In genomic region chr1:160069460-160070231, GRCh38 we compare ENCODE assay signal across 8 cellular contexts. TPM values are rescaled to one million over a fixed set of nuclear protein-coding genes. Genes with fewer than 3 reads are reported as not detected.
DNase-seq lines count a peak whose midpoint lies in the region; ATAC-seq lines count a peak whose summit lies in the region.

KCNJ10 (minus strand) TSS chr1:160070160; CDS start chr1:160042532, 27,628 bp downstream.

- no peak for DNase-seq in activated naive CD4-positive, alpha-beta T cell treated with anti-CD3 and anti-CD28 coated beads, Interleukin-2, amount 50 U/mL, for 72 hours (ENCODE audit: low spot score in 2 of 2)
- DNase-seq in NCI-H446 (lab: John Stamatoyannopoulos, UW) (no peak), dedifferentiated amniotic fluid mesenchymal stem cell (ENCODE audit: extremely low spot score) (no peak)

- peaks cover 44% of the 10 kb centered on the region for H3K27me3 Mint-ChIP-seq in stimulated activated memory B cell treated with anti-CD40 and anti-IgM and Interleukin-4, amounts not matched to agents 10 μg/mL and 1 μg/mL and 100 μg/mL, for 72 hours

- H3K27me3 ChIP-seq in iPS-20b (ENCODE audit: insufficient read depth, low read length) = peaks cover 40% of the 10 kb centered on the region

- peak within 1 kb of the TSS; percentile 80 for H3K4me3 Mint-ChIP-seq in stimulated activated memory B cell treated with anti-CD40 and anti-IgM and Interleukin-4, amounts not matched to agents 10 μg/mL and 1 μg/mL and 100 μg/mL, for 72 hours

- peak within 1 kb of the TSS; percentile 75 for H3K4me3 ChIP-seq in iPS-20b (ENCODE audit: low read length)

- 0 out of 2 replicates have a peak within 1 kb of the TSS, but pooled peaks have one; percentile 11 for H3K9ac ChIP-seq in iPS-20b (ENCODE audit: low read depth, low read length)

- H3K4me1 Mint-ChIP-seq in stimulated activated memory B cell treated with anti-CD40 and anti-IgM and Interleukin-4, amounts not matched to agents 10 μg/mL and 1 μg/mL and 100 μg/mL, for 72 hours = peaks cover 21% of the 10 kb centered on the region

- ATAC-seq in HG02798 (IDR thresholded peaks at IDR 0.05; ENCODE audit: poor library complexity, unreplicated experiment) (peak; percentile 5), GM19452 (IDR thresholded peaks at IDR 0.05; ENCODE audit: unreplicated experiment) (no peak), GM21423 (IDR thresholded peaks at IDR 0.05; ENCODE audit: unreplicated experiment) (no peak)
- no peak for ATAC-seq in activated naive CD4-positive, alpha-beta T cell treated with anti-CD3 and anti-CD28 coated beads, Interleukin-2, amount 50 U/mL, for 72 hours
- ATAC-seq in stimulated activated memory B cell treated with anti-CD40 and anti-IgM and Interleukin-4, amounts not matched to agents 10 μg/mL and 1 μg/mL and 100 μg/mL, for 72 hours = no peak

- H3K36me3 Mint-ChIP-seq in activated naive CD4-positive, alpha-beta T cell treated with anti-CD3 and anti-CD28 coated beads, Interleukin-2, amount 50 U/mL, for 72 hours = no peaks in the 10 kb centered on the region
- H3K36me3 Mint-ChIP-seq in stimulated activated memory B cell treated with anti-CD40 and anti-IgM and Interleukin-4, amounts not matched to agents 10 μg/mL and 1 μg/mL and 100 μg/mL, for 72 hours = no peaks in the 10 kb centered on the region

- peak within 1 kb of the TSS; percentile 17 to 46 for H3K27ac Mint-ChIP-seq in activated naive CD4-positive, alpha-beta T cell treated with anti-CD3 and anti-CD28 coated beads, Interleukin-2, amount 50 U/mL, for 72 hours
- H3K27ac Mint-ChIP-seq in stimulated activated memory B cell treated with anti-CD40 and anti-IgM and Interleukin-4, amounts not matched to agents 10 μg/mL and 1 μg/mL and 100 μg/mL, for 72 hours = peak within 1 kb of the TSS; percentile 16

- no peaks in the 10 kb centered on the region for H3K36me3 ChIP-seq in iPS-20b (ENCODE audit: insufficient read depth, low read depth, low read length)

- H3K9me3 Mint-ChIP-seq in activated naive CD4-positive, alpha-beta T cell treated with anti-CD3 and anti-CD28 coated beads, Interleukin-2, amount 50 U/mL, for 72 hours = no peaks in the 10 kb centered on the region
- H3K9me3 Mint-ChIP-seq in stimulated activated memory B cell treated with anti-CD40 and anti-IgM and Interleukin-4, amounts not matched to agents 10 μg/mL and 1 μg/mL and 100 μg/mL, for 72 hours = no peaks in the 10 kb centered on the region

- H3K4me1 ChIP-seq in iPS-20b (ENCODE audit: insufficient read depth, low read length) = no peaks in the 10 kb centered on the region; the same call in 1 of the 2 replicates

- no peak within 1 kb of the TSS for H3K27ac ChIP-seq in iPS-20b (ENCODE audit: low read length)

- no peaks in the 10 kb centered on the region for H3K9me3 ChIP-seq in iPS-20b (ENCODE audit: insufficient read depth, low read depth, low read length)

RNA-seq across cellular contexts. Expression of gene KCNJ10, which starts in this region (rescaled TPM):
- not detected for total RNA-seq in activated naive CD4-positive, alpha-beta T cell treated with anti-CD3 and anti-CD28 coated beads, Interleukin-2, amount 50 U/mL, for 72 hours
